ENCODE assay signal across 8 cellular contexts in the genomic region with DNA sequence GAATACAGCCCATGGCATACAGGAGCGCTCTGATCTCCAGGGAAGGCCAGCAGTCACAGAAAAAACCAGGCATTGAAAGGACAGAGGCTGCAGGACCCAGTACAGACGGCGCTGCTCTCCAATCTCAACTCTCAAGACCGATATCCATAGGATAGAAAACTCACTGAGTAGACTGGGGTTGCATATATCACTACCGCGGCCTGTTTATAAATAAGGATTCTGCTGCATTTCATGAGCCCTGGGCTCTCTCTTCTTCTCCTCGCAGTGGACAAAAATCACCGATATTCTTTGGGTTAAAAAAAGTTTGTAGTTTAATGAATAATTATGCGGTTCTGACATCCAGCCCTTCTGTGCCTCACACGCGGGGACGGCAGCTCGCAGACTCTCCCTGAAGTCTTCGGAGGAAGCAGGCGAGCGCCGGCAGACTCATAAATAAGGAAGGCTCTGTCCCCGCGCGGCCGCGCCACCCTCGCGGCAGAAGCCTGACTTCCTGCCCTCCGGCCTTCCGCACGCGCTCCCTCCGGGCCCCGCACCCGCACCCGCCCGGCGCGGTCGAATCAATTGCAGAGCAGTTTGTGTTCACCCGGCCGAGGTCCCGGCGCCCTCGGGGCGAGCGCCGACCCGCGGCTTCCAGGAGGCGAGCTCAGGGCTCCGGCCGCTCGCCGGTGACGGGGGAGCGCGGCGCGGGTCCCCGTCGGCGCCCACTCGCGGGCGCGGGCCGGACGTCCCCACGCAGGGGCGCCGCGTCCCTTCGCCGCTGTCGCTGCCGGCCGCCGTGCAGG. TPM values are rescaled to one million over a fixed set of nuclear protein-coding genes. Genes with fewer than 3 reads are reported as not detected.
DNase-seq lines count a peak whose midpoint lies in the region; ATAC-seq, FAIRE-seq and TF ChIP-seq lines count a peak whose summit lies in the region.

A gene with protein sequence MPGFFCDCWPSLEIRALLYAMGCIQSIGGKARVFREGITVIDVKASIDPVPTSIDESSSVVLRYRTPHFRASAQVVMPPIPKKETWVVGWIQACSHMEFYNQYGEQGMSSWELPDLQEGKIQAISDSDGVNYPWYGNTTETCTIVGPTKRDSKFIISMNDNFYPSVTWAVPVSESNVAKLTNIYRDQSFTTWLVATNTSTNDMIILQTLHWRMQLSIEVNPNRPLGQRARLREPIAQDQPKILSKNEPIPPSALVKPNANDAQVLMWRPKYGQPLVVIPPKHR (minus strand): TSS at position 404 of the 782 bp plus-strand sequence. CDS start 331 bp downstream, at position 73.

- FAIRE-seq in K562 (lab: Jason Lieb, UNC) (no peak), kidney (lab: Jason Lieb, UNC) (no peak)

- no peak within 1 kb of the TSS for H3K27ac Mint-ChIP-seq in Calu3 (ENCODE audit: unreplicated experiment)

- POLR2A ChIA-PET in PC-3 (lab: Charles Lee; ENCODE audit: unreplicated experiment) (no interaction called here), K562 (lab: Yijun Ruan, JAX) (interaction anchor here (0.7 to 14.6 kb wide), 9 partner anchors 9 to 151 kb away, joined by 3 to 338 read pairs (median 5); partner anchors contain the start of gene NUP214)

- intact Hi-C loops in PC-3 (cut with micrococcal nuclease), result no loop called here
- intact Hi-C loops in K562 (cut with micrococcal nuclease), result loop anchor here (5.0 kb wide), 1 partner anchor 164 kb away; no protein-coding TSS in a partner anchor
- intact Hi-C loops in kidney (cut with DNase I), result no loop called here
- intact Hi-C loops in Calu3 (cut with micrococcal nuclease; ENCODE audit: unreplicated experiment), result no loop called here

- no peak for TF ChIP-seq POLR2A in K562 (conservative IDR thresholded peaks at IDR 0.05)

- TF ChIP-seq EP300 in K562 (IDR thresholded peaks at IDR 0.05; ENCODE audit: low read length), result no peak; the same call in 1 of the 2 replicates

- H3K4me3 ChIP-seq in PC-3 (ENCODE audit: low read length) (peak within 1 kb of the TSS; percentile 60), K562 (peak within 1 kb of the TSS; percentile 65), kidney (ENCODE audit: low read length in 2 of 2) (peak within 1 kb of the TSS; percentile 18 to 43)

- DNase-seq in GM19240 (ENCODE audit: insufficient read length, low spot score) (peak; percentile 41), PC-3 (no peak), K562 (ENCODE audit: extremely low read depth in 1 of 4, low spot score in 3 of 4) (peak in 2 of 4 experiments; percentile 90 to 91), kidney (peak; percentile 87), Calu3 (no peak), cerebellar cortex (ENCODE audit: low spot score) (no peak)
- DNase-seq in stimulated activated naive CD4-positive, alpha-beta T cell treated with Interleukin-2 at 50 U/mL for 16 hours (lab: John Stamatoyannopoulos, UW), result peak; percentile 38

- ATAC-seq in PC-3, result no peak
- peak; percentile 1 for ATAC-seq in K562
- ATAC-seq in HG03520 (IDR thresholded peaks at IDR 0.05; ENCODE audit: unreplicated experiment), result no peak

- no TSS peak for BruUV-seq in PC-3 (replicated peaks; lab: Mats Ljungman, UMichigan)
- BruUV-seq in K562 (replicated peaks; lab: Mats Ljungman, UMichigan), result TSS peak; percentile 38
- no TSS peak for BruUV-seq in Calu3 (replicated peaks; lab: Mats Ljungman, UMichigan)

- peaks cover 5% of the 10 kb centered on the region for H3K36me3 Mint-ChIP-seq in Calu3 (ENCODE audit: insufficient read depth, unreplicated experiment)

- H3K4me2 ChIP-seq in PC-3 (ENCODE audit: low read length) (peak within 1 kb of the TSS; percentile 78), K562 (ENCODE audit: insufficient read depth, low read length) (peak within 1 kb of the TSS; percentile 95)

- TF ChIP-seq CTCF in PC-3 (conservative IDR thresholded peaks at IDR 0.05; ENCODE audit: low read depth, low read length), result no peak
- TF ChIP-seq CTCF in K562 (IDR thresholded peaks at IDR 0.05 in 2 of 3, conservative IDR thresholded peaks at IDR 0.05 in 1 of 3; ENCODE audit: insufficient read depth in 2 of 3, low read depth in 1 of 3, low read length in 3 of 3), result peak in 1 of 3 experiments; percentile 42; a peak in 2 of 6 replicates
- no peak for TF ChIP-seq CTCF in kidney (IDR thresholded peaks at IDR 0.05; ENCODE audit: borderline replicate concordance, extremely low read depth, insufficient read depth)
- TF ChIP-seq CTCF in Calu3 (IDR thresholded peaks at IDR 0.05; ENCODE audit: unreplicated experiment), result no peak

- H3K9me3 ChIP-seq in PC-3 (ENCODE audit: low read length) (no peaks in the 10 kb centered on the region), K562 (replicated peaks; ENCODE audit: control insufficient read depth, insufficient read depth, low read depth, low read length) (no peaks in the 10 kb centered on the region), kidney (ENCODE audit: control insufficient read depth in 1 of 2, low read length in 2 of 2) (no peaks in the 10 kb centered on the region)

- H3K9me2 ChIP-seq in PC-3 (replicated peaks; ENCODE audit: low read length), result no peaks in the 10 kb centered on the region

- peaks cover 43% of the 10 kb centered on the region for H3K27me3 Mint-ChIP-seq in Calu3 (ENCODE audit: unreplicated experiment)

- H3K36me3 ChIP-seq in PC-3 (ENCODE audit: low read depth, low read length) (no peaks in the 10 kb centered on the region), K562 (ENCODE audit: control insufficient read depth, insufficient read depth, low read length) (peaks cover 21% of the 10 kb centered on the region; the same call in 2 of the 3 replicates), kidney (ENCODE audit: control insufficient read depth in 1 of 2, insufficient read depth in 2 of 2, low read length in 2 of 2) (no peaks in the 10 kb centered on the region)

- CTCF ChIA-PET in PC-3 (lab: Charles Lee) (no interaction called here), K562 (lab: Yijun Ruan, JAX; ENCODE audit: low intra/inter-chr PET ratio) (interaction anchor here (0.6 to 1.5 kb wide), 2 partner anchors 98 to 218 kb away, joined by 3 to 4 read pairs; no protein-coding TSS in a partner anchor), Calu3 (lab: Charles Lee) (no interaction called here)

- no peaks in the 10 kb centered on the region for H3K79me2 ChIP-seq in PC-3 (ENCODE audit: low read length)
- H3K79me2 ChIP-seq in K562 (ENCODE audit: control insufficient read depth, insufficient read depth, low read length), result peaks cover 60% of the 10 kb centered on the region

- WGBS in K562 (ENCODE audit: insufficient coverage, low coverage, missing lambda C conversion rate), result 17% methylated on average over 75 of the region's 75 CpGs

- no peak within 1 kb of the TSS for H3K4me3 Mint-ChIP-seq in Calu3 (ENCODE audit: low read depth, unreplicated experiment)

- no peak within 1 kb of the TSS for H3K9ac ChIP-seq in PC-3 (ENCODE audit: low read length)
- H3K9ac ChIP-seq in K562 (ENCODE audit: insufficient read depth in 1 of 2, low read depth in 2 of 2, low read length in 2 of 2), result peak within 1 kb of the TSS; percentile 83 to 93
- peak within 1 kb of the TSS in 1 of 2 donors; percentile 1 for H3K9ac ChIP-seq in kidney (ENCODE audit: low read length in 2 of 2)

- in situ Hi-C loops in K562 (cut with MboI), result no loop called here

- no peaks in the 10 kb centered on the region for H3K9me3 Mint-ChIP-seq in Calu3 (ENCODE audit: low read depth, unreplicated experiment)

- no peaks in the 10 kb centered on the region for H4K20me1 ChIP-seq in PC-3 (ENCODE audit: low read length)
- no peaks in the 10 kb centered on the region for H4K20me1 ChIP-seq in K562 (replicated peaks; ENCODE audit: control insufficient read depth, insufficient read depth, low read length)

- H3F3A ChIP-seq in PC-3 (ENCODE audit: low read length, unreplicated experiment), result no peaks in the 10 kb centered on the region

- H3K27ac ChIP-seq in PC-3 (ENCODE audit: low read length) (no peak within 1 kb of the TSS), K562 (ENCODE audit: extremely low read depth, low read depth, low read length) (peak within 1 kb of the TSS; percentile 75), kidney (ENCODE audit: low read depth in 2 of 2, low read length in 2 of 2) (peak within 1 kb of the TSS; percentile 32 to 42)

- H3K27me3 ChIP-seq in PC-3 (ENCODE audit: low read length) (peaks cover 9% of the 10 kb centered on the region), K562 (ENCODE audit: control insufficient read depth in 2 of 2, insufficient read depth in 2 of 2, low read length in 2 of 2) (0 out of 5 replicates have a peak, but pooled peaks cover 0 to 3% of the 10 kb centered on the region in 2 experiments)

- H3K4me1 ChIP-seq in PC-3 (ENCODE audit: insufficient read depth, low read length) (no peaks in the 10 kb centered on the region), K562 (replicated peaks in 1 of 2; ENCODE audit: control insufficient read depth in 2 of 2, insufficient read depth in 2 of 2, low read length in 2 of 2) (peaks cover 45 to 80% of the 10 kb centered on the region in 2 experiments), kidney (ENCODE audit: control insufficient read depth in 1 of 2, insufficient read depth in 1 of 2, low read depth in 1 of 2, low read length in 2 of 2) (peaks cover 0 to 6% of the 10 kb centered on the region in 2 donors)

- TF ChIP-seq RAD21 in K562 (CRISPR knock-in tag; conservative IDR thresholded peaks at IDR 0.05 in 1 of 2, IDR thresholded peaks at IDR 0.05 in 1 of 2), result no peak

- H2AFZ ChIP-seq in PC-3 (ENCODE audit: low read length) (peak within 1 kb of the TSS; percentile 42; the same call in 1 of the 2 replicates), K562 (ENCODE audit: low read depth, low read length) (peak within 1 kb of the TSS; percentile 90)

- H3K4me1 Mint-ChIP-seq in Calu3 (ENCODE audit: low read depth, unreplicated experiment), result no peaks in the 10 kb centered on the region

- peaks cover 11% of the 10 kb centered on the region for H3K9me1 ChIP-seq in K562 (ENCODE audit: control insufficient read depth, insufficient read depth, low read length)

RNA-seq across cellular contexts. Expression of the gene that starts here (rescaled TPM):
- 0.07 and 0.40 TPM in 2 replicates for total RNA-seq in PC-3 (2014; rRNA removed)
- total RNA-seq in K562 (2011; cell fraction: chromatin; rRNA removed; ENCODE audit: low replicate concordance), result 38.6 and 86.5 TPM in 2 replicates
- total RNA-seq in K562 (2011; cell fraction: nucleolus; rRNA removed), result 61.2 and 70.5 TPM in 2 replicates
- total RNA-seq in K562 (2011; cell fraction: nucleoplasm; rRNA removed), result 59.7 and 74.0 TPM in 2 replicates
- 55.5 and 85.8 TPM in 2 replicates for total RNA-seq in K562 (2014; rRNA removed)
- total RNA-seq in K562 (2014; rRNA removed; fragmentation: Illumina TruSeq; extraction: Trizol), result 23.7 and 28.6 TPM in 2 replicates
- total RNA-seq in K562 (2015; rRNA removed; fragmentation: Illumina TruSeq; extraction: Trizol), result 55.6 and 55.9 TPM in 2 replicates
- total RNA-seq in K562 (2021), result 103 and 105 TPM in 2 replicates
- 29.9 and 50.1 TPM in 2 replicates for polyA plus RNA-seq in K562 (2011; rRNA removed)
- polyA plus RNA-seq in K562 (2011; cell fraction: cytosol; rRNA removed), result 60.0 and 102 TPM in 2 replicates
- 43.9 and 60.4 TPM in 2 replicates for polyA plus RNA-seq in K562 (2011; cell fraction: nucleus; rRNA removed)
- polyA plus RNA-seq in K562 (2012), result 66.9 and 81.0 TPM in 2 replicates
- 65.0 and 68.7 TPM in 2 replicates for polyA plus RNA-seq in K562 (2014; fragmentation: Illumina TruSeq; extraction: Trizol)
- 1 to 10 TPM in 1 of 2 experiments, under 1 TPM in 1; 0.56 to 1.2 TPM for polyA plus RNA-seq in K562 (2014; fragmentation: Nextera tagmentation; extraction: Ambion mirVana)
- 55.2 and 59.6 TPM in 2 replicates for polyA plus RNA-seq in K562 (2014; rRNA removed)
- 23.2 and 33.4 TPM in 2 replicates for polyA minus RNA-seq in K562 (2011; rRNA and poly(A)+ RNA removed)
- polyA minus RNA-seq in K562 (2011; cell fraction: cytosol; rRNA and poly(A)+ RNA removed), result 57.5 and 69.4 TPM in 2 replicates
- 13.3 and 20.8 TPM in 2 replicates for polyA minus RNA-seq in K562 (2011; cell fraction: nucleus; rRNA and poly(A)+ RNA removed)
- total RNA-seq in kidney, result 6.1 TPM
- 1.6 TPM for polyA plus RNA-seq in kidney (ENCODE audit: insufficient read depth, low read depth, low replicate concordance)
- not detected in 2 replicates for total RNA-seq in Calu3 (2022)

Comparison
In these comparisons a context has a peak if more than half of its experiments do, and no peak if none do; other contexts are left out.
1. DNase-seq: peak in GM19240 (single experiment), kidney (single experiment) and stimulated activated naive CD4-positive, alpha-beta T cell treated with Interleukin-2 at 50 U/mL for 16 hours (single experiment); none in PC-3 (single experiment), Calu3 (single experiment) and cerebellar cortex (single experiment).
2. Peak in every context shown above with its lines, with median percentiles within 50 percentile points of each other: H3K4me3 ChIP-seq.